8 cellular contexts compared by ENCODE assay signal in the genomic region with DNA sequence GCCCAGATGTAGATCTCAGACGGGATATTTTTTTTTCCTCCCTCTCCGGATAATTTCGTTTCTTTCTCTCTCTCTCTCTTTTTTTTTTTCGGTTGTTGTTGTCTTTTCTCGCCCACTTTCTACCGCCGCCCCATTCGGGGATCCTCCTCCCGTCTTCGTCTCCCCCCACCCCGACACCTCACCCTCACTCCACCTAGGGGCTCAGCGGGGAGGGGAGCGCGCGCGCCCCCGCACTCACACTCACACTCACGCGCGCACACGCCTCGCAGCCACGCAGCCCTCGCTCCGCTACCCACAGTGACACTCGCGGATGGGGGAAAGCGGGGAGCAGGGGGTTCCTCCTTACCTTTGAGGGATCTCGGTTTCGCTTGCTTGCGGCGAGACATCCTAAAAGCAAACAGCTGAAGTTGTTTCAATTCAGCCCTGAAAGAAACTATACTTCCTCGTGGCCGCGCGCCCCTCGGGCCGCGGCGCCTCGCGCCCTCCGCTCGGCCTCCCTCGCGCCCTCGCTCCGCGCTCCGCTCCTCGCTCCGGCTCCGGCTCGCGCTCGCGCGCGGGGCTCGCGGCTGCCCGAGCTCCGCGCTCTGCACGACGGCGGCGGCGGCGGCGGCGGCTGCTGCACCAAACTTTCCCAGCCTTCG. TPM values are rescaled to one million over a fixed set of nuclear protein-coding genes. Genes with fewer than 3 reads are reported as not detected.
DNase-seq lines count a peak whose midpoint lies in the region; ATAC-seq and TF ChIP-seq lines count a peak whose summit lies in the region.

No MANE protein-coding gene starts in this region.

- no peaks in the 10 kb centered on the region for H3K4me1 ChIP-seq in SJCRH30

- no peaks in the 10 kb centered on the region for H3K4me1 Mint-ChIP-seq in Calu3 (ENCODE audit: low read depth, unreplicated experiment)

- H3K27ac ChIP-seq in SJCRH30 = peak overlapping the region; percentile 87
- peak overlapping the region; percentile 59 to 89 for H3K27ac ChIP-seq in coronary artery

- peaks cover 14% of the 10 kb centered on the region for H3K36me3 Mint-ChIP-seq in Calu3 (ENCODE audit: insufficient read depth, unreplicated experiment)

- TF ChIP-seq CTCF in Calu3 (IDR thresholded peaks at IDR 0.05; ENCODE audit: unreplicated experiment) (no peak), GM20000 (IDR thresholded peaks at IDR 0.05; ENCODE audit: extremely low read depth, missing control alignments) (no peak), coronary artery (IDR thresholded peaks at IDR 0.05) (no peak)

- DNase-seq in Calu3 (no peak), GM20000 (ENCODE audit: low spot score) (peak; percentile 75), SJCRH30 (peak; percentile 47 to 59), coronary artery (ENCODE audit: low spot score) (no peak), left lobe of liver (ENCODE audit: low spot score) (peak; percentile 44), SHP77 (lab: John Stamatoyannopoulos, UW) (no peak)
- DNase-seq in stimulated activated naive CD8-positive, alpha-beta T cell treated with anti-CD3 and anti-CD28 coated beads, Interleukin-15, Interleukin-2, amounts not matched to agents 100 U/mL and 50 U/mL, for 24 hours = peak; percentile 8
- DNase-seq in effector CD8-positive, alpha-beta T cell (lab: John Stamatoyannopoulos, UW) = no peak

- H3K9me3 Mint-ChIP-seq in Calu3 (ENCODE audit: low read depth, unreplicated experiment) = peaks cover 4% of the 10 kb centered on the region

- intact Hi-C loops in Calu3 (cut with micrococcal nuclease; ENCODE audit: unreplicated experiment) = no loop called here

- H3K4me3 ChIP-seq in SJCRH30 (peak overlapping the region; percentile 96), coronary artery (peak overlapping the region; percentile 88)

- H3K36me3 ChIP-seq in SJCRH30 = no peaks in the 10 kb centered on the region

- H3K9me3 ChIP-seq in SJCRH30 (replicated peaks) = no peaks in the 10 kb centered on the region

- peak overlapping the region; percentile 70 for H3K4me3 Mint-ChIP-seq in Calu3 (ENCODE audit: low read depth, unreplicated experiment)

- no peak overlapping the region for H3K27ac Mint-ChIP-seq in Calu3 (ENCODE audit: unreplicated experiment)

- CTCF ChIA-PET in Calu3 (lab: Charles Lee) = interaction anchor here (0.6 to 0.7 kb wide), 2 partner anchors 392 to 546 kb away, joined by 3 read pairs; no protein-coding TSS in a partner anchor

- peaks cover 27% of the 10 kb centered on the region for H3K27me3 Mint-ChIP-seq in Calu3 (ENCODE audit: unreplicated experiment)

- no peak for ATAC-seq in left lobe of liver
- no peak for ATAC-seq in stimulated activated naive CD8-positive, alpha-beta T cell treated with anti-CD3 and anti-CD28 coated beads, Interleukin-15, Interleukin-2, amounts not matched to agents 100 U/mL and 50 U/mL, for 24 hours

- BruUV-seq in Calu3 (replicated peaks; lab: Mats Ljungman, UMichigan) = no TSS peak

- H3K27me3 ChIP-seq in SJCRH30 = no peaks in the 10 kb centered on the region

RNA-seq across cellular contexts. Expression of a gene that starts 1.3 kb away (rescaled TPM):
- 0.07 TPM in 1 of 2 replicates, not detected in the other for total RNA-seq in Calu3 (2022)
- 17.6 and 20.3 TPM in 2 replicates for total RNA-seq in SJCRH30 (2014; rRNA removed; shearing (Covaris generic))
- total RNA-seq in left lobe of liver = 1.6 TPM

Comparison
In these comparisons a context has a peak if more than half of its experiments do, and no peak if none do; other contexts are left out.
1. DNase-seq: peak in GM20000 (single experiment), SJCRH30 (2 of 2), left lobe of liver (single experiment) and stimulated activated naive CD8-positive, alpha-beta T cell treated with anti-CD3 and anti-CD28 coated beads, Interleukin-15, Interleukin-2, amounts not matched to agents 100 U/mL and 50 U/mL, for 24 hours (single experiment); none in Calu3 (single experiment), coronary artery (single experiment), effector CD8-positive, alpha-beta T cell (single experiment) and SHP77 (0 of 2).